In genomic region chr17:6648181-6648580, GRCh38 we compare ENCODE assay signal across 8 cellular contexts. TPM values are rescaled to one million over a fixed set of nuclear protein-coding genes. Genes with fewer than 3 reads are reported as not detected.
DNase-seq lines count a peak whose midpoint lies in the region; ATAC-seq and TF ChIP-seq lines count a peak whose summit lies in the region.

No MANE protein-coding gene starts in this region.

- H3K4me1 ChIP-seq in HEK293 (ENCODE audit: control insufficient read depth, insufficient read depth, low read length), result peaks cover 15% of the 10 kb centered on the region
- peaks cover 0 to 8% of the 10 kb centered on the region in 2 donors for H3K4me1 ChIP-seq in uterus
- peaks cover 33% of the 10 kb centered on the region for H3K4me1 ChIP-seq in lower lobe of right lung

- H3K27me3 Mint-ChIP-seq in T-helper 2 cell treated with Interferon-gamma antibody and Interleukin-4, amounts not matched to agents 5 μg/mL and 100 μg/mL, for 36 hours (ENCODE audit: low read depth), result peaks cover 5% of the 10 kb centered on the region

- POLR2A ChIA-PET in HEK293 (lab: Yijun Ruan, JAX), result interaction anchor here (0.6 to 1.3 kb wide), 2 partner anchors 8 to 83 kb away, joined by 4 to 5 read pairs; partner anchors contain the start of gene KIAA0753

- peak; percentile 26 for DNase-seq in COLO829 (ENCODE audit: low spot score)
- no peak for DNase-seq in T-helper 2 cell treated with Interferon-gamma antibody and Interleukin-4, amounts not matched to agents 5 μg/mL and 100 μg/mL, for 36 hours (ENCODE audit: low spot score)
- no peak for DNase-seq in kidney epithelial cell (ENCODE audit: low read depth)
- DNase-seq in uterus, result no peak
- no peak for DNase-seq in hypothalamus (lab: John Stamatoyannopoulos, UW)
- no peak for DNase-seq in lower lobe of right lung
- no peak for DNase-seq in stimulated activated CD4-positive, alpha-beta T cell treated with anti-CD3 and anti-CD28 coated beads, Interleukin-4, amount 100 ng/mL, for 1 hour

- peaks cover 43% of the 10 kb centered on the region for H3K4me1 Mint-ChIP-seq in T-helper 2 cell treated with Interferon-gamma antibody and Interleukin-4, amounts not matched to agents 5 μg/mL and 100 μg/mL, for 36 hours (ENCODE audit: low read depth)

- H3K9me3 ChIP-seq in HEK293 (ENCODE audit: control insufficient read depth, insufficient read depth, low read depth, low read length) (no peaks in the 10 kb centered on the region), uterus (no peaks in the 10 kb centered on the region), lower lobe of right lung (no peaks in the 10 kb centered on the region)

- H3K4me3 Mint-ChIP-seq in T-helper 2 cell treated with Interferon-gamma antibody and Interleukin-4, amounts not matched to agents 5 μg/mL and 100 μg/mL, for 36 hours, result peak overlapping the region; percentile 16

- CTCF ChIA-PET in HEK293 (lab: Yijun Ruan, JAX), result interaction anchor here (0.7 to 1.0 kb wide), 3 partner anchors 19 to 177 kb away, joined by 3 to 6 read pairs (median 3); no protein-coding TSS in a partner anchor

- TF ChIP-seq CTCF in HEK293 (tag by site-specific recombination; IDR thresholded peaks at IDR 0.05) (peak; percentile 63; the same call in 1 of the 2 replicates), kidney epithelial cell (IDR thresholded peaks at IDR 0.05; ENCODE audit: insufficient read depth, low read length, poor library complexity, severe bottlenecking) (peak; percentile 39), uterus (IDR thresholded peaks at IDR 0.05) (no peak), lower lobe of right lung (IDR thresholded peaks at IDR 0.05) (no peak)

- ATAC-seq in lower lobe of right lung, result no peak

- H3K36me3 ChIP-seq in HEK293 (ENCODE audit: control insufficient read depth in 2 of 2, insufficient read depth in 1 of 2, low read length in 2 of 2), result peaks cover 46 to 64% of the 10 kb centered on the region in 2 experiments
- no peaks in the 10 kb centered on the region for H3K36me3 ChIP-seq in kidney epithelial cell (ENCODE audit: control insufficient read depth, insufficient read depth, low read length)
- no peaks in the 10 kb centered on the region for H3K36me3 ChIP-seq in uterus
- peaks cover 71% of the 10 kb centered on the region for H3K36me3 ChIP-seq in lower lobe of right lung

- no peaks in the 10 kb centered on the region for H3K9me3 Mint-ChIP-seq in T-helper 2 cell treated with Interferon-gamma antibody and Interleukin-4, amounts not matched to agents 5 μg/mL and 100 μg/mL, for 36 hours

- no peak for TF ChIP-seq POLR2A in uterus (IDR thresholded peaks at IDR 0.05)

- H3K27ac Mint-ChIP-seq in T-helper 2 cell treated with Interferon-gamma antibody and Interleukin-4, amounts not matched to agents 5 μg/mL and 100 μg/mL, for 36 hours, result no peak overlapping the region

- H3K4me3 ChIP-seq in HEK293 (ENCODE audit: low read depth, low read length), result no peak overlapping the region
- no peak overlapping the region for H3K4me3 ChIP-seq in kidney epithelial cell (ENCODE audit: low read depth, low read length)
- no peak overlapping the region for H3K4me3 ChIP-seq in uterus
- no peak overlapping the region for H3K4me3 ChIP-seq in lower lobe of right lung

- intact Hi-C loops in uterus (cut with DNase I; ENCODE audit: low total_unique reads), result no loop called here
- intact Hi-C loops in lower lobe of right lung (cut with DNase I), result no loop called here

- H3K27ac ChIP-seq in HEK293 (ENCODE audit: extremely low read depth, low read depth, low read length) (no peak overlapping the region), uterus (no peak overlapping the region), lower lobe of right lung (no peak overlapping the region)

- H3K36me3 Mint-ChIP-seq in T-helper 2 cell treated with Interferon-gamma antibody and Interleukin-4, amounts not matched to agents 5 μg/mL and 100 μg/mL, for 36 hours (ENCODE audit: low read depth), result peaks cover 37% of the 10 kb centered on the region

- H3K27me3 ChIP-seq in kidney epithelial cell (ENCODE audit: control insufficient read depth, insufficient read depth, low read length) (no peaks in the 10 kb centered on the region), uterus (no peaks in the 10 kb centered on the region), lower lobe of right lung (ENCODE audit: low read depth) (no peaks in the 10 kb centered on the region)

TF ChIP-seq in HEK293, 187 proteins besides CTCF, POLR2A, EP300 and RAD21:
- TF ChIP-seq ZNF335 (tag by site-specific recombination; conservative IDR thresholded peaks at IDR 0.05) (no peak), ZNF654 (tag by site-specific recombination; IDR thresholded peaks at IDR 0.05; ENCODE audit: low read depth) (peak; percentile 60), PRDM1 (tag by site-specific recombination; IDR thresholded peaks at IDR 0.05) (peak; percentile 72)

RNA-seq across cellular contexts. Expression of gene MED31, which starts 3.2 kb away (rescaled TPM):
- total RNA-seq in kidney epithelial cell (10.6 and 13.5 TPM in 2 replicates), uterus (10 to 100 TPM in 3 of 4 donors, 1 to 10 TPM in 1; 1.5 to 49.7 (median 15.7) TPM), lower lobe of right lung (17.4 TPM)

RNA-seq across cellular contexts. Expression of gene C17orf100, which starts 3.4 kb away (rescaled TPM):
- total RNA-seq in kidney epithelial cell (0.34 and 0.46 TPM in 2 replicates), uterus (1 to 10 TPM in 3 of 4 donors, under 1 TPM in 1; 0.26 to 3.2 (median 1.3) TPM), lower lobe of right lung (1.9 TPM)

RNA-seq across cellular contexts. Expression of gene TXNDC17, which starts 7.3 kb away (rescaled TPM):
- 193 and 245 TPM in 2 replicates for total RNA-seq in kidney epithelial cell
- 100 to 1,000 TPM in 1 of 4 donors, 10 to 100 TPM in 2, 1 to 10 TPM in 1; 2.8 to 108 (median 51.5) TPM for total RNA-seq in uterus
- total RNA-seq in lower lobe of right lung, result 50.4 TPM

RNA-seq across cellular contexts. Expression of gene KIAA0753, which starts 7.7 kb away (rescaled TPM):
- total RNA-seq in kidney epithelial cell (20.2 and 24.2 TPM in 2 replicates), uterus (10 to 100 TPM in 3 of 4 donors, 1 to 10 TPM in 1; 6.2 to 52.3 (median 28.8) TPM), lower lobe of right lung (20.0 TPM)

Comparison
In these comparisons a context has a peak if more than half of its experiments do, and no peak if none do; other contexts are left out.
1. CTCF ChIP-seq: peak in HEK293 (single experiment) and kidney epithelial cell (single experiment); none in uterus (0 of 4) and lower lobe of right lung (single experiment).